In the genomic region with DNA sequence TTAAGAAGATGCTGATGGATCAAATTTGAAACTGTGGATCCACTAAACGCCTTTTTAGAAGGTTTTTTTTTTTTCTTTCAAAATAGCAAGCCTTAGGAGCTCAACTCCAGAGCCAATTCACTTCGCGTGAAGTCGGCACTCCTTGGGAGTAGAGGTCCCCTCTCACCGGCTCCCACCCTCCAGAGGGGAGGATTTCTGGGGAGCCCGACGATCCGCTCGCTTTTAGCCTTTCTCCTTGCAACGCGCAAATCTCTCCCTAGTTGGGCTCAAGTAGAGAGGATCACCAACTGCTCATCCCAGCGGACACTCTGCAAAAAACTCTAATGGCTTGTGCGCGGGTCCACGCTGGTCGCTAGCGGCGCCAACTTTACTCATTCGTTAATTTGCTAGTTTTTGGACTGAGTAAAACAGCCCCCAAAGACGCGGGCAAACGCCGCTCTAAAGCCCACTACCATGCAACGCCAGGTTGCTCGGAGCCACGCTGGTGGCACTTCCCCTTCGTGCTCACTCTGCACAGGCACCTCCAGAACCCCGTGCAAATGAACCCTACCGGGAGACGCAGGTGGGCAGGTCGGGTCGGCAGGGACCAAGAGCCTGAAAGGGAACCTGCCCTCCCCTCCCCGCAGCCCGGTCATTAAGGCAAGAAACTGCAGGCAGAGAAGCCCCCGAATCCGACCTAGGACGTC, we compare ENCODE assay signal across 10 cellular contexts. TPM values are rescaled to one million over a fixed set of nuclear protein-coding genes. Genes with fewer than 3 reads are reported as not detected.
DNase-seq lines count a peak whose midpoint lies in the region; ATAC-seq and TF ChIP-seq lines count a peak whose summit lies in the region.
"Had no signal": no experiment of that assay in that cellular context is flagged by ENCODE, and none has a peak within 500 bp of the region (broad histone marks: within the 10 kb centered on the region; RNA-seq: fewer than 3 reads in every experiment).

No MANE protein-coding gene starts in this region.

- peak overlapping the region; percentile 85 for H3K18ac ChIP-seq in trophoblast cell (ENCODE audit: low read length)

- H2BK12ac ChIP-seq in trophoblast cell (ENCODE audit: low read length), result no peak overlapping the region

- no peak overlapping the region for H3K14ac ChIP-seq in trophoblast cell (ENCODE audit: low read length)

- no peak overlapping the region for H2AK5ac ChIP-seq in trophoblast cell (ENCODE audit: low read length)

- H3K36me3 ChIP-seq in esophagus squamous epithelium (no peaks in the 10 kb centered on the region), trophoblast cell (ENCODE audit: control insufficient read depth in 1 of 2, insufficient read depth in 2 of 2, low read length in 2 of 2) (peaks cover 0 to 2% of the 10 kb centered on the region in 2 experiments)

- peaks cover 10% of the 10 kb centered on the region for H3K79me1 ChIP-seq in trophoblast cell (ENCODE audit: low read length)

- H3K27ac ChIP-seq in esophagus squamous epithelium, result no peak overlapping the region
- H3K27ac ChIP-seq in trophoblast cell (ENCODE audit: low read depth, low read length), result no peak overlapping the region

- H3K23ac ChIP-seq in trophoblast cell (ENCODE audit: low read length), result no peak overlapping the region

- H3K4me2 ChIP-seq in trophoblast cell (ENCODE audit: low read length), result peak overlapping the region; percentile 72

- H2BK120ac ChIP-seq in trophoblast cell (ENCODE audit: insufficient read depth, low read length, poor library complexity), result no peak overlapping the region

- peaks cover 8 to 24% (median 20%) of the 10 kb centered on the region in 3 donors for H3K4me1 ChIP-seq in esophagus squamous epithelium
- peaks cover 10 to 11% of the 10 kb centered on the region in 2 experiments for H3K4me1 ChIP-seq in trophoblast cell (ENCODE audit: control insufficient read depth in 1 of 2, insufficient read depth in 2 of 2, low read length in 2 of 2)

- H2AFZ ChIP-seq in trophoblast cell (ENCODE audit: insufficient read depth, low read length, poor library complexity), result peak overlapping the region; percentile 1

- no peak overlapping the region for H4K12ac ChIP-seq in trophoblast cell (ENCODE audit: low read depth, low read length)

- H3K4ac ChIP-seq in trophoblast cell (ENCODE audit: low read depth, low read length), result no peak overlapping the region

- peak; percentile 40 for DNase-seq in D341Med (ENCODE audit: low spot score)
- peak; percentile 32 for DNase-seq in NCI-H2227 treated with DMSO at 0.1 percent for 48 hours (lab: John Stamatoyannopoulos, UW)
- no peak for DNase-seq in esophagus squamous epithelium (lab: John Stamatoyannopoulos, UW)
- no peak for DNase-seq in trophoblast cell
- no peak for DNase-seq in sciatic nerve (ENCODE audit: low spot score)
- no peak for DNase-seq in DMS153 (lab: John Stamatoyannopoulos, UW)
- DNase-seq: GF-D8, HFFc6 had no signal

- no peak for TF ChIP-seq CTCF in esophagus squamous epithelium (IDR thresholded peaks at IDR 0.05)

- no peak for ATAC-seq in sciatic nerve
- no peak for ATAC-seq in HG03342 (IDR thresholded peaks at IDR 0.05; ENCODE audit: unreplicated experiment)
- no peak for ATAC-seq in HG03139 (IDR thresholded peaks at IDR 0.05; ENCODE audit: unreplicated experiment)

- intact Hi-C loops in esophagus squamous epithelium (cut with DNase I) (no loop called here), sciatic nerve (cut with DNase I) (no loop called here)

- 1 to 15% methylated on average over 17 to 18 of the region's 37 CpGs for WGBS in esophagus squamous epithelium, 2 donors
- no CpG with 5 or more reads among the region's 37 CpGs for WGBS in trophoblast cell (ENCODE audit: extremely low coverage, insufficient coverage, insufficient read length)

- H3K9ac ChIP-seq in trophoblast cell (ENCODE audit: low read length), result peak overlapping the region; percentile 57

- peak overlapping the region in 3 of 4 donors; percentile 34 to 61 (median 47) for H3K4me3 ChIP-seq in esophagus squamous epithelium
- H3K4me3 ChIP-seq in trophoblast cell (ENCODE audit: low read depth, low read length), result peak overlapping the region; percentile 85

- no peaks in the 10 kb centered on the region for H3K9me3 ChIP-seq in esophagus squamous epithelium
- peaks cover 2% of the 10 kb centered on the region for H3K9me3 ChIP-seq in trophoblast cell (ENCODE audit: insufficient read depth, low read depth, low read length)

- TF ChIP-seq POLR2A in esophagus squamous epithelium (IDR thresholded peaks at IDR 0.05), result no peak

- H4K8ac ChIP-seq in trophoblast cell (ENCODE audit: low read depth, low read length), result no peak overlapping the region

- peaks cover 12% of the 10 kb centered on the region for H3K79me2 ChIP-seq in trophoblast cell (ENCODE audit: control insufficient read depth, insufficient read depth, low read length, poor library complexity)

- H2BK5ac ChIP-seq in trophoblast cell (ENCODE audit: low read depth, low read length, poor library complexity), result no peak overlapping the region

- no peak overlapping the region for H4K91ac ChIP-seq in trophoblast cell (ENCODE audit: low read depth, low read length)

- peaks cover 0 to 78% (median 7%) of the 10 kb centered on the region in 4 donors for H3K27me3 ChIP-seq in esophagus squamous epithelium
- H3K27me3 ChIP-seq in trophoblast cell (ENCODE audit: insufficient read depth, low read length), result peaks cover 5% of the 10 kb centered on the region

RNA-seq across cellular contexts. Expression of a gene that starts 1.1 kb away (rescaled TPM):
- total RNA-seq in esophagus squamous epithelium (under 1 TPM in 2 of 4 donors, not detected in 2; 0.18 to 0.57 TPM), sciatic nerve (0.27 TPM)
- polyA plus RNA-seq in trophoblast cell (2013), result 19.7 TPM in 2 replicates
- total RNA-seq: HFFc6 had no signal

Comparison
In these comparisons a context has a peak if more than half of its experiments do, and no peak if none do; other contexts are left out.
1. DNase-seq: peak in D341Med (single experiment) and NCI-H2227 treated with DMSO at 0.1 percent for 48 hours (single experiment); none in esophagus squamous epithelium (single experiment), trophoblast cell (0 of 2), sciatic nerve (single experiment) and DMS153 (single experiment).